In genomic region chr13:29815336-29815735, GRCh38 we compare ENCODE assay signal across 9 cellular contexts.
"Had no signal": no experiment of that assay in that cellular context is flagged by ENCODE, and none has a peak within 500 bp of the region (broad histone marks: within the 10 kb centered on the region; RNA-seq: fewer than 3 reads in every experiment).

No MANE protein-coding gene starts in this region.

- H3K27ac ChIP-seq: GM23248, KMS-11 had no signal

- H3K9ac ChIP-seq: GM23248, KMS-11 had no signal

- H2AFZ ChIP-seq: GM23248 had no signal

- H3K9me3 ChIP-seq: HAP-1 had no signal

- H3K4me3 ChIP-seq: GM23248, HAP-1 had no signal

- H3K27ac Mint-ChIP-seq: IgD-negative memory B cell had no signal

- H3K36me3 Mint-ChIP-seq: IgD-negative memory B cell had no signal

- FAIRE-seq: HTR-8/SVneo had no signal

- H3K4me1 ChIP-seq: HAP-1 had no signal

- H3K27me3 Mint-ChIP-seq: IgD-negative memory B cell had no signal

- H3K36me3 ChIP-seq: HAP-1 had no signal

- ATAC-seq: HCT116 had no signal

- H3K4me3 Mint-ChIP-seq: IgD-negative memory B cell had no signal

- H3K9me3 Mint-ChIP-seq: IgD-negative memory B cell had no signal

- H3K4me2 ChIP-seq: KMS-11 had no signal

- DNase-seq: GM23248, GOT3, H7, KBM-7 had no signal
